In genomic region chr5:132177691-132178149, GRCh38 we compare ENCODE assay signal across 16 cellular contexts. TPM values are rescaled to one million over a fixed set of nuclear protein-coding genes. Genes with fewer than 3 reads are reported as not detected.
DNase-seq lines count a peak whose midpoint lies in the region; ATAC-seq and TF ChIP-seq lines count a peak whose summit lies in the region.
"Had no signal": no experiment of that assay in that cellular context is flagged by ENCODE, and none has a peak within 500 bp of the region (broad histone marks: within the 10 kb centered on the region; RNA-seq: fewer than 3 reads in every experiment).

No MANE protein-coding gene starts in this region.

- intact Hi-C loops in tibial artery (cut with DNase I; ENCODE audit: low total_unique reads): no loop called here

- H3K27ac ChIP-seq in tibial artery: no peak overlapping the region

- ATAC-seq in activated naive CD8-positive, alpha-beta T cell treated with anti-CD3 and anti-CD28 coated beads, Interleukin-2, amount 10 ng/mL, durations not matched to agents 7 days and 5 days (ENCODE audit: low read depth): no peak
- ATAC-seq in activated T-helper 17 cell treated with anti-CD3 and anti-CD28 coated beads, Interleukin-2, amount 50 U/mL, for 72 hours (replicated peaks): no peak
- ATAC-seq in stimulated activated naive B cell treated with anti-CD40 and anti-IgM and Interleukin-4, amounts not matched to agents 10 μg/mL and 1 μg/mL and 100 μg/mL, for 72 hours (replicated peaks): no peak

- H3K27me3 ChIP-seq in tibial artery: no peaks in the 10 kb centered on the region

- H3K27ac Mint-ChIP-seq in T-helper 2 cell treated with Interferon-gamma antibody and Interleukin-4, amounts not matched to agents 5 μg/mL and 100 μg/mL, for 36 hours: peak overlapping the region; percentile 33
- peak overlapping the region; percentile 8 for H3K27ac Mint-ChIP-seq in activated naive CD8-positive, alpha-beta T cell treated with anti-CD3 and anti-CD28 coated beads, Interleukin-2, amount 10 ng/mL, durations not matched to agents 7 days and 5 days
- H3K27ac Mint-ChIP-seq in activated naive CD8-positive, alpha-beta T cell treated with anti-CD3 and anti-CD28 coated beads for 36 hours: no peak overlapping the region
- no peak overlapping the region for H3K27ac Mint-ChIP-seq in activated T-helper 17 cell treated with anti-CD3 and anti-CD28 coated beads, Interleukin-2, amount 50 U/mL, for 72 hours
- H3K27ac Mint-ChIP-seq in stimulated activated naive B cell treated with anti-CD40 and anti-IgM and Interleukin-4, amounts not matched to agents 10 μg/mL and 1 μg/mL and 100 μg/mL, for 72 hours: peak overlapping the region; percentile 84
- no peak overlapping the region for H3K27ac Mint-ChIP-seq in endothelial cell (ENCODE audit: unreplicated experiment)

- no peak overlapping the region for H3K4me3 ChIP-seq in tibial artery

- peaks cover 41% of the 10 kb centered on the region for H3K4me1 Mint-ChIP-seq in T-helper 2 cell treated with Interferon-gamma antibody and Interleukin-4, amounts not matched to agents 5 μg/mL and 100 μg/mL, for 36 hours (ENCODE audit: low read depth)
- peaks cover 33% of the 10 kb centered on the region for H3K4me1 Mint-ChIP-seq in activated naive CD8-positive, alpha-beta T cell treated with anti-CD3 and anti-CD28 coated beads, Interleukin-2, amount 10 ng/mL, durations not matched to agents 7 days and 5 days
- peaks cover 31% of the 10 kb centered on the region for H3K4me1 Mint-ChIP-seq in activated naive CD8-positive, alpha-beta T cell treated with anti-CD3 and anti-CD28 coated beads for 36 hours
- H3K4me1 Mint-ChIP-seq in activated T-helper 17 cell treated with anti-CD3 and anti-CD28 coated beads, Interleukin-2, amount 50 U/mL, for 72 hours: peaks cover 30% of the 10 kb centered on the region
- peaks cover 28 to 50% of the 10 kb centered on the region in 2 donors for H3K4me1 Mint-ChIP-seq in stimulated activated naive B cell treated with anti-CD40 and anti-IgM and Interleukin-4, amounts not matched to agents 10 μg/mL and 1 μg/mL and 100 μg/mL, for 72 hours
- H3K4me1 Mint-ChIP-seq in endothelial cell (ENCODE audit: unreplicated experiment): peaks cover 27% of the 10 kb centered on the region

- no peak for TF ChIP-seq CTCF in endothelial cell (IDR thresholded peaks at IDR 0.05; ENCODE audit: unreplicated experiment)
- TF ChIP-seq CTCF in tibial artery (IDR thresholded peaks at IDR 0.05): no peak

- H3K36me3 Mint-ChIP-seq in T-helper 2 cell treated with Interferon-gamma antibody and Interleukin-4, amounts not matched to agents 5 μg/mL and 100 μg/mL, for 36 hours (ENCODE audit: low read depth): peaks cover 9% of the 10 kb centered on the region
- no peaks in the 10 kb centered on the region for H3K36me3 Mint-ChIP-seq in activated naive CD8-positive, alpha-beta T cell treated with anti-CD3 and anti-CD28 coated beads, Interleukin-2, amount 10 ng/mL, durations not matched to agents 7 days and 5 days
- peaks cover 2% of the 10 kb centered on the region for H3K36me3 Mint-ChIP-seq in activated naive CD8-positive, alpha-beta T cell treated with anti-CD3 and anti-CD28 coated beads for 36 hours
- H3K36me3 Mint-ChIP-seq in activated T-helper 17 cell treated with anti-CD3 and anti-CD28 coated beads, Interleukin-2, amount 50 U/mL, for 72 hours (ENCODE audit: low read depth): no peaks in the 10 kb centered on the region
- H3K36me3 Mint-ChIP-seq in stimulated activated naive B cell treated with anti-CD40 and anti-IgM and Interleukin-4, amounts not matched to agents 10 μg/mL and 1 μg/mL and 100 μg/mL, for 72 hours: peaks cover 3 to 7% of the 10 kb centered on the region in 2 donors
- no peaks in the 10 kb centered on the region for H3K36me3 Mint-ChIP-seq in endothelial cell (ENCODE audit: low read depth, unreplicated experiment)
- H3K36me3 Mint-ChIP-seq: CD4-positive, CD25-positive, alpha-beta regulatory T cell had no signal

- DNase-seq in T-helper 2 cell treated with Interferon-gamma antibody and Interleukin-4, amounts not matched to agents 5 μg/mL and 100 μg/mL, for 36 hours (ENCODE audit: low spot score): no peak
- DNase-seq in T-helper 2 cell (no peak), endothelial cell (ENCODE audit: low spot score) (no peak), tibial artery (no peak)
- no peak for DNase-seq in activated naive CD8-positive, alpha-beta T cell treated with anti-CD3 and anti-CD28 coated beads, Interleukin-2, amount 10 ng/mL, durations not matched to agents 7 days and 5 days
- DNase-seq in activated naive CD8-positive, alpha-beta T cell treated with anti-CD3 and anti-CD28 coated beads for 36 hours: no peak
- DNase-seq in stimulated activated naive B cell treated with anti-CD40 and anti-IgM and Interleukin-4, amounts not matched to agents 10 μg/mL and 1 μg/mL and 100 μg/mL, for 72 hours: no peak
- DNase-seq: 8988T, Caco-2, NCI-H1092 treated with DMSO at 0.1 percent for 48 hours, NCI-H146, NCI-H2029 treated with DMSO at 0.1 percent for 48 hours, NCI-H2171 treated with DMSO at 0.1 percent for 48 hours, NCI-H446 treated with DMSO at 0.1 percent for 48 hours had no signal

- peaks cover 0 to 6% (median 0%) of the 10 kb centered on the region in 4 donors for H3K4me1 ChIP-seq in tibial artery

- H3K36me3 ChIP-seq in tibial artery: no peaks in the 10 kb centered on the region

- H3K9me3 Mint-ChIP-seq in T-helper 2 cell treated with Interferon-gamma antibody and Interleukin-4, amounts not matched to agents 5 μg/mL and 100 μg/mL, for 36 hours: peaks cover 4% of the 10 kb centered on the region
- H3K9me3 Mint-ChIP-seq in activated naive CD8-positive, alpha-beta T cell treated with anti-CD3 and anti-CD28 coated beads, Interleukin-2, amount 10 ng/mL, durations not matched to agents 7 days and 5 days: no peaks in the 10 kb centered on the region
- H3K9me3 Mint-ChIP-seq in activated naive CD8-positive, alpha-beta T cell treated with anti-CD3 and anti-CD28 coated beads for 36 hours: no peaks in the 10 kb centered on the region
- H3K9me3 Mint-ChIP-seq in activated T-helper 17 cell treated with anti-CD3 and anti-CD28 coated beads, Interleukin-2, amount 50 U/mL, for 72 hours: no peaks in the 10 kb centered on the region
- peaks cover 3% of the 10 kb centered on the region in 2 donors for H3K9me3 Mint-ChIP-seq in stimulated activated naive B cell treated with anti-CD40 and anti-IgM and Interleukin-4, amounts not matched to agents 10 μg/mL and 1 μg/mL and 100 μg/mL, for 72 hours
- no peaks in the 10 kb centered on the region for H3K9me3 Mint-ChIP-seq in endothelial cell (ENCODE audit: unreplicated experiment)

- no peaks in the 10 kb centered on the region for H3K9me3 ChIP-seq in tibial artery
- H3K9me3 ChIP-seq: Caco-2 had no signal

- no peaks in the 10 kb centered on the region for H3K27me3 Mint-ChIP-seq in T-helper 2 cell treated with Interferon-gamma antibody and Interleukin-4, amounts not matched to agents 5 μg/mL and 100 μg/mL, for 36 hours (ENCODE audit: low read depth)
- peaks cover 4% of the 10 kb centered on the region for H3K27me3 Mint-ChIP-seq in activated naive CD8-positive, alpha-beta T cell treated with anti-CD3 and anti-CD28 coated beads, Interleukin-2, amount 10 ng/mL, durations not matched to agents 7 days and 5 days
- peaks cover 3% of the 10 kb centered on the region for H3K27me3 Mint-ChIP-seq in activated naive CD8-positive, alpha-beta T cell treated with anti-CD3 and anti-CD28 coated beads for 36 hours
- no peaks in the 10 kb centered on the region for H3K27me3 Mint-ChIP-seq in activated T-helper 17 cell treated with anti-CD3 and anti-CD28 coated beads, Interleukin-2, amount 50 U/mL, for 72 hours
- peaks cover 0 to 5% of the 10 kb centered on the region in 2 donors for H3K27me3 Mint-ChIP-seq in stimulated activated naive B cell treated with anti-CD40 and anti-IgM and Interleukin-4, amounts not matched to agents 10 μg/mL and 1 μg/mL and 100 μg/mL, for 72 hours
- H3K27me3 Mint-ChIP-seq in endothelial cell (ENCODE audit: unreplicated experiment): no peaks in the 10 kb centered on the region

- H3K4me3 Mint-ChIP-seq in T-helper 2 cell treated with Interferon-gamma antibody and Interleukin-4, amounts not matched to agents 5 μg/mL and 100 μg/mL, for 36 hours: no peak overlapping the region
- no peak overlapping the region for H3K4me3 Mint-ChIP-seq in activated naive CD8-positive, alpha-beta T cell treated with anti-CD3 and anti-CD28 coated beads, Interleukin-2, amount 10 ng/mL, durations not matched to agents 7 days and 5 days
- no peak overlapping the region for H3K4me3 Mint-ChIP-seq in activated naive CD8-positive, alpha-beta T cell treated with anti-CD3 and anti-CD28 coated beads for 36 hours
- H3K4me3 Mint-ChIP-seq in activated T-helper 17 cell treated with anti-CD3 and anti-CD28 coated beads, Interleukin-2, amount 50 U/mL, for 72 hours: peak overlapping the region; percentile 19
- H3K4me3 Mint-ChIP-seq in stimulated activated naive B cell treated with anti-CD40 and anti-IgM and Interleukin-4, amounts not matched to agents 10 μg/mL and 1 μg/mL and 100 μg/mL, for 72 hours: peak overlapping the region in 1 of 2 donors; percentile 25
- H3K4me3 Mint-ChIP-seq in endothelial cell (ENCODE audit: unreplicated experiment): no peak overlapping the region
- H3K4me3 Mint-ChIP-seq: CD4-positive, CD25-positive, alpha-beta regulatory T cell had no signal

- POLR2A ChIA-PET in activated naive CD8-positive, alpha-beta T cell treated with anti-CD3 and anti-CD28 coated beads, Interleukin-2, amount 10 ng/mL, durations not matched to agents 7 days and 5 days (lab: Charles Lee): no interaction called here

RNA-seq across cellular contexts. Expression of gene P4HA2, which starts 49.9 kb away (rescaled TPM):
- 10 to 100 TPM; 10.1 to 10.7 TPM for total RNA-seq in activated naive CD8-positive, alpha-beta T cell treated with anti-CD3 and anti-CD28 coated beads, Interleukin-2, amount 10 ng/mL, durations not matched to agents 7 days and 5 days
- total RNA-seq in activated naive CD8-positive, alpha-beta T cell treated with anti-CD3 and anti-CD28 coated beads for 36 hours: 1 to 10 TPM; 8.1 to 8.7 TPM
- total RNA-seq in activated T-helper 17 cell treated with anti-CD3 and anti-CD28 coated beads, Interleukin-2, amount 50 U/mL, for 72 hours: 10 to 100 TPM in 1 of 2 donors, 1 to 10 TPM in 1; 8.4 to 22.9 TPM
- total RNA-seq in endothelial cell (ENCODE audit: unreplicated experiment): 9.9 TPM
- total RNA-seq: CD4-positive, CD25-positive, alpha-beta regulatory T cell had no signal

Comparison
In these comparisons a context has a peak if more than half of its experiments do, and no peak if none do; other contexts are left out.
1. H3K27ac Mint-ChIP-seq: peak in T-helper 2 cell treated with Interferon-gamma antibody and Interleukin-4, amounts not matched to agents 5 μg/mL and 100 μg/mL, for 36 hours (single experiment), activated naive CD8-positive, alpha-beta T cell treated with anti-CD3 and anti-CD28 coated beads, Interleukin-2, amount 10 ng/mL, durations not matched to agents 7 days and 5 days (single experiment) and stimulated activated naive B cell treated with anti-CD40 and anti-IgM and Interleukin-4, amounts not matched to agents 10 μg/mL and 1 μg/mL and 100 μg/mL, for 72 hours (single experiment); none in activated naive CD8-positive, alpha-beta T cell treated with anti-CD3 and anti-CD28 coated beads for 36 hours (single experiment), activated T-helper 17 cell treated with anti-CD3 and anti-CD28 coated beads, Interleukin-2, amount 50 U/mL, for 72 hours (single experiment) and endothelial cell (single experiment).